Comparison of ENCODE assay signal across 13 cellular contexts in the genomic region with DNA sequence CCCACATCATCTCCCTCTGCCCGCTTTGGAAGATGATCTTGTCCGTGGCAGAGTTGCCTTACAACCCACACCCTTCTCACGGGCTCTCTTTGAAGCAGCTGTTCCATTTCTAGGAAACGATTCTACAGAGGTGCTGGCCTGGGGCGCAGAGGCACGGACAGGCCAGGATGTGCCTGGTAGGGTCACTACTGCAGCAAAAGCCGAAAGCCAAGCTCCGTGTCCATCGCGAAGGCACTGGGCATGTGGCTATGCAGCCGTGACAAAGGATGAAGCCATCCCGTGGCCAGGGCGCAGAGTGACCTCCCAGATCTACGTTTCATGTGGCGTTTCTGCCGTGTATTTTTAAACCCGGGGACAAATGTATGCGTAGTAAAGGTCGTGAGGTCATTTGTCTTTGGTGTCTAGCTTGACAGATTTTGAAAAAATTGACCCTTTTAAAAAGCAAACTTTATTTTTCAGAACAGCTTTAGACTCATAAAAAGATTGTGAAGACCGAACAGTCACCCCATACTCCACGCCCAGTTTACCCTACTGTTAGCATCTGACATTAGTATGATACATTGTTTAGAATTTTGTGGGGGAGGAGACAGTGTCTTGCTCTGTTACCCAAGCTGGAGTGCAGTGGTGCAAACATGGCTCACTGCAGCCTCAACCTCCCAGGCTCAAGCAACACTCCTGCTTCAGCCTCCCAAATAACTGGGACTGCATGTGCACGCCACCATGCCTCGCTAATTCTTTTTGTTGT. TPM values are rescaled to one million over a fixed set of nuclear protein-coding genes. Genes with fewer than 3 reads are reported as not detected.
DNase-seq lines count a peak whose midpoint lies in the region; FAIRE-seq and TF ChIP-seq lines count a peak whose summit lies in the region.
"Had no signal": no experiment of that assay in that cellular context is flagged by ENCODE, and none has a peak within 500 bp of the region (broad histone marks: within the 10 kb centered on the region; RNA-seq: fewer than 3 reads in every experiment).

No MANE protein-coding gene starts in this region.

- H4K12ac ChIP-seq in trophoblast cell (ENCODE audit: low read depth, low read length) = no peak overlapping the region

- H3K36me3 ChIP-seq in CD4-positive, alpha-beta memory T cell (ENCODE audit: insufficient read depth, low read length) = no peaks in the 10 kb centered on the region
- H3K36me3 ChIP-seq in colonic mucosa = no peaks in the 10 kb centered on the region
- no peaks in the 10 kb centered on the region for H3K36me3 ChIP-seq in kidney (ENCODE audit: control insufficient read depth in 1 of 2, insufficient read depth in 2 of 2, low read length in 2 of 2)
- no peaks in the 10 kb centered on the region for H3K36me3 ChIP-seq in trophoblast cell (ENCODE audit: control insufficient read depth in 1 of 2, insufficient read depth in 2 of 2, low read length in 2 of 2)

- WGBS in trophoblast cell (ENCODE audit: extremely low coverage, insufficient coverage, insufficient read length) = no CpG with 5 or more reads among the region's 23 CpGs

- no peak overlapping the region for H2BK120ac ChIP-seq in trophoblast cell (ENCODE audit: insufficient read depth, low read length, poor library complexity)

- no peaks in the 10 kb centered on the region for H3K27me3 ChIP-seq in CD4-positive, alpha-beta memory T cell (ENCODE audit: insufficient read depth, low read length)
- H3K27me3 ChIP-seq in colonic mucosa (no peaks in the 10 kb centered on the region), trophoblast cell (ENCODE audit: insufficient read depth, low read length) (no peaks in the 10 kb centered on the region)

- no peaks in the 10 kb centered on the region for H3K79me2 ChIP-seq in trophoblast cell (ENCODE audit: control insufficient read depth, insufficient read depth, low read length, poor library complexity)

- peak overlapping the region in 1 of 2 donors; percentile 7 for H3K9ac ChIP-seq in colonic mucosa (ENCODE audit: low read depth in 2 of 2, low read length in 2 of 2)
- H3K9ac ChIP-seq in kidney (ENCODE audit: low read length in 2 of 2) = no peak overlapping the region
- no peak overlapping the region for H3K9ac ChIP-seq in trophoblast cell (ENCODE audit: low read length)

- H3K36me3 Mint-ChIP-seq in CD4-positive, alpha-beta memory T cell = no peaks in the 10 kb centered on the region
- H3K36me3 Mint-ChIP-seq in neural crest cell (ENCODE audit: low read depth) = no peaks in the 10 kb centered on the region
- H3K36me3 Mint-ChIP-seq: activated naive CD4-positive, alpha-beta T cell treated with anti-CD3 and anti-CD28 coated beads, Interleukin-2, amount 50 U/mL, for 24 hours had no signal

- H2BK12ac ChIP-seq in trophoblast cell (ENCODE audit: low read length) = no peak overlapping the region

- no peak overlapping the region for H3K27ac ChIP-seq in CD4-positive, alpha-beta memory T cell (ENCODE audit: low read depth, low read length)
- peak overlapping the region; percentile 78 for H3K27ac ChIP-seq in colonic mucosa
- no peak overlapping the region for H3K27ac ChIP-seq in kidney (ENCODE audit: low read depth in 2 of 2, low read length in 2 of 2)
- H3K27ac ChIP-seq in trophoblast cell (ENCODE audit: low read depth, low read length) = no peak overlapping the region

- no peak overlapping the region for H4K91ac ChIP-seq in trophoblast cell (ENCODE audit: low read depth, low read length)

- H3K79me1 ChIP-seq in trophoblast cell (ENCODE audit: low read length) = peaks cover 8% of the 10 kb centered on the region

- H3K23ac ChIP-seq in trophoblast cell (ENCODE audit: low read length) = no peak overlapping the region

- H2BK5ac ChIP-seq in trophoblast cell (ENCODE audit: low read depth, low read length, poor library complexity) = no peak overlapping the region

- no peak overlapping the region for H4K8ac ChIP-seq in trophoblast cell (ENCODE audit: low read depth, low read length)

- no peaks in the 10 kb centered on the region for H3K9me3 ChIP-seq in CD4-positive, alpha-beta memory T cell (ENCODE audit: control insufficient read depth in 1 of 2, low read length in 2 of 2)
- no peaks in the 10 kb centered on the region for H3K9me3 ChIP-seq in colonic mucosa
- no peaks in the 10 kb centered on the region for H3K9me3 ChIP-seq in kidney (ENCODE audit: control insufficient read depth in 1 of 2, low read length in 2 of 2)
- peaks cover 5% of the 10 kb centered on the region for H3K9me3 ChIP-seq in trophoblast cell (ENCODE audit: insufficient read depth, low read depth, low read length)

- peaks cover 0 to 1% (median 0%) of the 10 kb centered on the region in 8 donors for H3K9me3 Mint-ChIP-seq in CD4-positive, alpha-beta memory T cell
- no peaks in the 10 kb centered on the region for H3K9me3 Mint-ChIP-seq in neural crest cell
- H3K9me3 Mint-ChIP-seq: activated naive CD4-positive, alpha-beta T cell treated with anti-CD3 and anti-CD28 coated beads, Interleukin-2, amount 50 U/mL, for 24 hours had no signal

- peak overlapping the region in 3 of 7 donors; percentile 12 to 73 (median 25) for H3K27ac Mint-ChIP-seq in CD4-positive, alpha-beta memory T cell
- peak overlapping the region; percentile 60 for H3K27ac Mint-ChIP-seq in neural crest cell (ENCODE audit: unreplicated experiment)

- FAIRE-seq in kidney (lab: Jason Lieb, UNC) = no peak
- FAIRE-seq: colon had no signal

- H3K4ac ChIP-seq in trophoblast cell (ENCODE audit: low read depth, low read length) = no peak overlapping the region

- H3K14ac ChIP-seq in trophoblast cell (ENCODE audit: low read length) = no peak overlapping the region

- H3K27me3 Mint-ChIP-seq in CD4-positive, alpha-beta memory T cell = no peaks in the 10 kb centered on the region
- H3K27me3 Mint-ChIP-seq in neural crest cell (ENCODE audit: low read depth) = peaks cover 2% of the 10 kb centered on the region

- no peak overlapping the region for H2AFZ ChIP-seq in trophoblast cell (ENCODE audit: insufficient read depth, low read length, poor library complexity)

- no peak overlapping the region for H2AK5ac ChIP-seq in trophoblast cell (ENCODE audit: low read length)

- H3K4me3 ChIP-seq in CD4-positive, alpha-beta memory T cell (ENCODE audit: low read length in 2 of 2) = no peak overlapping the region
- H3K4me3 ChIP-seq in colonic mucosa (no peak overlapping the region), kidney (ENCODE audit: low read length in 2 of 2) (no peak overlapping the region), trophoblast cell (ENCODE audit: low read depth, low read length) (no peak overlapping the region)

- CTCF ChIA-PET in CD4-positive, alpha-beta memory T cell (lab: Charles Lee; ENCODE audit: partially characterized antibody) = no interaction called here

- no peak for DNase-seq in CD4-positive, alpha-beta memory T cell
- DNase-seq in NCI-H226 = peak; percentile 26
- DNase-seq in colonic mucosa = no peak
- no peak for DNase-seq in neural crest cell (ENCODE audit: low read depth, low spot score)
- DNase-seq in NOMO-1 (lab: John Stamatoyannopoulos, UW; ENCODE audit: unreplicated experiment in 2 of 2) = no peak
- no peak for DNase-seq in kidney
- DNase-seq in trophoblast cell = no peak
- DNase-seq in NCI-H524 (lab: John Stamatoyannopoulos, UW) = no peak
- DNase-seq: activated CD8-positive, alpha-beta memory T cell treated with anti-CD3 and anti-CD28 coated beads for 24 hours; midbrain; NCI-H748 treated with DMSO at 0.1 percent for 48 hours had no signal

- no peak overlapping the region for H3K4me2 ChIP-seq in trophoblast cell (ENCODE audit: low read length)

- POLR2A ChIA-PET in CD4-positive, alpha-beta memory T cell (lab: Charles Lee; ENCODE audit: partially characterized antibody) = interaction anchor here (0.6 to 2.9 kb wide), 3 partner anchors 38 to 113 kb away, joined by 6 to 18 read pairs (median 8); partner anchors contain the start of gene NCOR2

- H3K4me1 Mint-ChIP-seq in CD4-positive, alpha-beta memory T cell = peaks cover 20 to 43% (median 32%) of the 10 kb centered on the region in 4 donors
- H3K4me1 Mint-ChIP-seq in neural crest cell = peaks cover 28% of the 10 kb centered on the region

- H3K4me3 Mint-ChIP-seq in CD4-positive, alpha-beta memory T cell = peak overlapping the region in 5 of 8 donors; percentile 29 to 88 (median 88)
- no peak overlapping the region for H3K4me3 Mint-ChIP-seq in neural crest cell

- TF ChIP-seq CTCF in colonic mucosa (IDR thresholded peaks at IDR 0.05) (no peak), neural crest cell (conservative IDR thresholded peaks at IDR 0.05) (no peak), kidney (IDR thresholded peaks at IDR 0.05; ENCODE audit: borderline replicate concordance, extremely low read depth, insufficient read depth) (no peak)

- peaks cover 32% of the 10 kb centered on the region for H3K4me1 ChIP-seq in CD4-positive, alpha-beta memory T cell (ENCODE audit: insufficient read depth, low read length)
- H3K4me1 ChIP-seq in colonic mucosa (peaks cover 31% of the 10 kb centered on the region), kidney (ENCODE audit: control insufficient read depth in 1 of 2, insufficient read depth in 1 of 2, low read depth in 1 of 2, low read length in 2 of 2) (peaks cover 6 to 9% of the 10 kb centered on the region in 2 donors), trophoblast cell (ENCODE audit: control insufficient read depth in 1 of 2, insufficient read depth in 2 of 2, low read length in 2 of 2) (peaks cover 24 to 33% of the 10 kb centered on the region in 2 experiments)

- intact Hi-C loops in CD4-positive, alpha-beta memory T cell (cut with micrococcal nuclease) = loop anchor here (2.0 to 10.0 kb wide), 2 partner anchors 107 to 151 kb away; no protein-coding TSS in a partner anchor
- intact Hi-C loops in colonic mucosa (cut with DNase I) = no loop called here
- intact Hi-C loops in kidney (cut with DNase I) = no loop called here

- H3K18ac ChIP-seq in trophoblast cell (ENCODE audit: low read length) = no peak overlapping the region

RNA-seq across cellular contexts. Expression of gene NCOR2, which starts 40.4 kb away (rescaled TPM):
- total RNA-seq in CD4-positive, alpha-beta memory T cell = 100 to 1,000 TPM in 1 of 2 experiments, 10 to 100 TPM in 1; 89.5 to 105 TPM
- polyA plus RNA-seq in CD4-positive, alpha-beta memory T cell = 10 to 100 TPM in 1 of 2 donors, under 1 TPM in 1; 0.37 to 19.5 TPM
- 100 to 1,000 TPM; 137 to 148 TPM for total RNA-seq in colonic mucosa
- 143 and 144 TPM in 2 replicates for total RNA-seq in neural crest cell
- 205 TPM for total RNA-seq in kidney
- polyA plus RNA-seq in kidney (ENCODE audit: insufficient read depth, low read depth, low replicate concordance) = 18.7 TPM
- 147 and 153 TPM in 2 replicates for polyA plus RNA-seq in trophoblast cell (2013)
